10 cellular contexts compared by ENCODE assay signal in the genomic region with DNA sequence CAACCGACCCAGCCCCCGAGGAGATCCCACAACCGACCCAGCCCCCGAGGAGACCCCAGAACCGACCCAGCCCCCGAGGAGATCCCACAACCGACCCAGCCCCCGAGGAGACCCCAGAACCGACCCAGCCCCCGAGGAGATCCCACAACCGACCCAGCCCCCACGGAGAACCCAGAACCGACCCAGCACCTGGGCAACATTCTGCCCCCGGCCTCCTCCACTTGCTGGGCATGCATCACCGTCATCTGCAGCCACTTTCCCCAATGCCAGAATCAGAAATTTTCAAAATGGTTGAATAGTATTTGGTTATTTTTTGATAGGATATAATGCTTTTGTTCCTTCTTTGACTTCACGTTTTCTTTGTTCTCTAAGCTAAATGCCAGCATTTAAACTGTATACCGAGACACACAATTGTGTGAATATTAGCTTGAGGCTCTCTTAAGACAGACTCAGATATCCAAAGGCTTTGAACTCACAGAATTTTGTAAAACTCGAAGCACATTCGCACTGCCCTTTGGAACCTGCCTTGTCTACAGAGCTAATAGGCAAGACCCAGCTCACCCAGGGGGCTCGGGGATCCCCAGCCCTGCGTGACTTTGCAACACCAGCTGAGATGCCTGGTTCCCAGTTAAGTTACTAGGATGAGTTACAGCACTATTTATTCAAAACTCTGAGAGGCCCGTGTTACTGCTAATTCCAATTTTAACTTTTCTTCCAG. TPM values are rescaled to one million over a fixed set of nuclear protein-coding genes. Genes with fewer than 3 reads are reported as not detected.
DNase-seq lines count a peak whose midpoint lies in the region; ATAC-seq and TF ChIP-seq lines count a peak whose summit lies in the region.
"Had no signal": no experiment of that assay in that cellular context is flagged by ENCODE, and none has a peak within 500 bp of the region (broad histone marks: within the 10 kb centered on the region; RNA-seq: fewer than 3 reads in every experiment).

No MANE protein-coding gene starts in this region.

- no peaks in the 10 kb centered on the region for H3K9me3 ChIP-seq in MM.1S (replicated peaks; ENCODE audit: insufficient read depth, low read length)
- no peaks in the 10 kb centered on the region for H3K9me3 ChIP-seq in neuronal stem cell (replicated peaks in 1 of 2; ENCODE audit: control insufficient read depth in 2 of 2, insufficient read depth in 1 of 2, low read depth in 1 of 2, low read length in 2 of 2)
- no peaks in the 10 kb centered on the region for H3K9me3 ChIP-seq in left lung

- no peak for DNase-seq in T-helper 1 cell
- no peak for DNase-seq in MM.1S
- DNase-seq in neuronal stem cell (ENCODE audit: low spot score), result no peak
- DNase-seq in left lung, result no peak
- no peak for DNase-seq in left colon
- DNase-seq: NCI-H1436 had no signal

- no peak overlapping the region for H2BK120ac ChIP-seq in neuronal stem cell (ENCODE audit: low read depth, low read length)

- no peak for TF ChIP-seq CTCF in MM.1S (IDR thresholded peaks at IDR 0.05; ENCODE audit: low read length)
- no peak for TF ChIP-seq CTCF in left lung (IDR thresholded peaks at IDR 0.05)

- H2AK5ac ChIP-seq in neuronal stem cell (ENCODE audit: low read depth, low read length), result peak overlapping the region; percentile 51

- H3K23ac ChIP-seq in neuronal stem cell (ENCODE audit: low read depth, low read length, poor library complexity), result peak overlapping the region; percentile 56

- H3K27ac Mint-ChIP-seq in T-helper 1 cell treated with Interleukin-12 subunit alpha and Interleukin-12 subunit beta and Interleukin-4 antibody, amounts not matched to agents 30 μg/mL and 1 μg/mL, for 36 hours, result peak overlapping the region; percentile 86

- peaks cover 13% of the 10 kb centered on the region for H3F3A ChIP-seq in MM.1S (ENCODE audit: insufficient read depth, low read length)

- no peak overlapping the region for H2BK12ac ChIP-seq in neuronal stem cell (ENCODE audit: low read length)

- peaks cover 15% of the 10 kb centered on the region for H3K36me3 Mint-ChIP-seq in T-helper 1 cell treated with Interleukin-12 subunit alpha and Interleukin-12 subunit beta and Interleukin-4 antibody, amounts not matched to agents 30 μg/mL and 1 μg/mL, for 36 hours (ENCODE audit: low read depth)

- H3K4me1 Mint-ChIP-seq in T-helper 1 cell treated with Interleukin-12 subunit alpha and Interleukin-12 subunit beta and Interleukin-4 antibody, amounts not matched to agents 30 μg/mL and 1 μg/mL, for 36 hours (ENCODE audit: low read depth), result peaks cover 68% of the 10 kb centered on the region

- no peaks in the 10 kb centered on the region for H3K79me1 ChIP-seq in neuronal stem cell (ENCODE audit: low read depth, low read length)

- peak; percentile 46 for ATAC-seq in HG02759 (IDR thresholded peaks at IDR 0.05; ENCODE audit: unreplicated experiment)
- no peak for ATAC-seq in left lung
- ATAC-seq in GM18517 (IDR thresholded peaks at IDR 0.05; ENCODE audit: unreplicated experiment), result no peak
- ATAC-seq in left colon, result no peak

- H3K79me2 ChIP-seq in MM.1S (ENCODE audit: low read length), result no peaks in the 10 kb centered on the region

- H4K20me1 ChIP-seq in MM.1S (ENCODE audit: insufficient read depth, low read length), result no peaks in the 10 kb centered on the region

- H3K9me3 Mint-ChIP-seq in T-helper 1 cell treated with Interleukin-12 subunit alpha and Interleukin-12 subunit beta and Interleukin-4 antibody, amounts not matched to agents 30 μg/mL and 1 μg/mL, for 36 hours, result no peaks in the 10 kb centered on the region

- no peaks in the 10 kb centered on the region for H3K27me3 Mint-ChIP-seq in T-helper 1 cell treated with Interleukin-12 subunit alpha and Interleukin-12 subunit beta and Interleukin-4 antibody, amounts not matched to agents 30 μg/mL and 1 μg/mL, for 36 hours (ENCODE audit: low read depth)

- no peak overlapping the region for H2BK15ac ChIP-seq in neuronal stem cell (ENCODE audit: low read length)

- H3K4me3 ChIP-seq in MM.1S (ENCODE audit: low read length) (peak overlapping the region; percentile 3; the same call in 1 of the 2 replicates), neuronal stem cell (ENCODE audit: low read length in 2 of 2) (no peak overlapping the region), left lung (no peak overlapping the region)

- intact Hi-C loops in left lung (cut with DNase I), result no loop called here
- intact Hi-C loops in left colon (cut with DNase I, micrococcal nuclease), result no loop called here

- H3K4me3 Mint-ChIP-seq in T-helper 1 cell treated with Interleukin-12 subunit alpha and Interleukin-12 subunit beta and Interleukin-4 antibody, amounts not matched to agents 30 μg/mL and 1 μg/mL, for 36 hours, result peak overlapping the region; percentile 50

- H3K4me1 ChIP-seq in MM.1S (ENCODE audit: low read length) (peaks cover 34% of the 10 kb centered on the region), neuronal stem cell (ENCODE audit: control insufficient read depth in 2 of 2, insufficient read depth in 1 of 2, low read depth in 1 of 2, low read length in 2 of 2) (peaks cover 5 to 8% of the 10 kb centered on the region in 2 donors), left lung (peaks cover 2 to 27% of the 10 kb centered on the region in 2 donors)

- H3K4ac ChIP-seq in neuronal stem cell (ENCODE audit: low read length), result no peak overlapping the region

- H3K27me3 ChIP-seq in MM.1S (replicated peaks; ENCODE audit: insufficient read depth, low read length) (no peaks in the 10 kb centered on the region), neuronal stem cell (ENCODE audit: control insufficient read depth in 3 of 3, insufficient read depth in 3 of 3, low read depth in 1 of 3, low read length in 3 of 3) (no peaks in the 10 kb centered on the region), left lung (no peaks in the 10 kb centered on the region)

- no peaks in the 10 kb centered on the region for H3K36me3 ChIP-seq in MM.1S (replicated peaks; ENCODE audit: insufficient read depth, low read length)
- no peaks in the 10 kb centered on the region for H3K36me3 ChIP-seq in neuronal stem cell (replicated peaks in 1 of 2; ENCODE audit: control insufficient read depth in 2 of 2, insufficient read depth in 2 of 2, low read length in 2 of 2)
- H3K36me3 ChIP-seq in left lung, result no peaks in the 10 kb centered on the region

- no peak overlapping the region for H3K14ac ChIP-seq in neuronal stem cell (ENCODE audit: low read length)

- H3K18ac ChIP-seq in neuronal stem cell (ENCODE audit: low read length), result peak overlapping the region; percentile 35

- no peak overlapping the region for H4K91ac ChIP-seq in neuronal stem cell (ENCODE audit: low read depth, low read length, poor library complexity)

- no peak overlapping the region for H2BK5ac ChIP-seq in neuronal stem cell (ENCODE audit: low read length)

- peak overlapping the region; percentile 52 for H3K4me2 ChIP-seq in MM.1S (ENCODE audit: low read depth, low read length)
- no peak overlapping the region for H3K4me2 ChIP-seq in neuronal stem cell (ENCODE audit: insufficient read depth, low read length, poor library complexity, severe bottlenecking)

- H3K27ac ChIP-seq in MM.1S (ENCODE audit: low read length), result peak overlapping the region; percentile 92
- H3K27ac ChIP-seq in neuronal stem cell (replicated peaks; ENCODE audit: low read length), result no peak overlapping the region
- H3K27ac ChIP-seq in left lung, result no peak overlapping the region

- H4K8ac ChIP-seq in neuronal stem cell (ENCODE audit: low read depth, low read length), result no peak overlapping the region

- H2AFZ ChIP-seq in MM.1S (ENCODE audit: low read length) (peak overlapping the region; percentile 29), neuronal stem cell (ENCODE audit: low read length) (no peak overlapping the region)

- H3K9ac ChIP-seq in MM.1S (ENCODE audit: low read length) (peak overlapping the region; percentile 55), neuronal stem cell (ENCODE audit: low read depth, low read length, poor library complexity) (no peak overlapping the region)

- WGBS in neuronal stem cell (ENCODE audit: extremely low coverage in 2 of 2, insufficient read length in 2 of 2, insufficient replicate concordance in 1 of 2), 2 donors, result no CpG with 5 or more reads among the region's 22 CpGs

- no peaks in the 10 kb centered on the region for H3K9me2 ChIP-seq in MM.1S (replicated peaks; ENCODE audit: insufficient read depth, low read length)

RNA-seq across cellular contexts. Expression of gene RASA3, which starts 15.5 kb away (rescaled TPM):
- polyA plus RNA-seq in neuronal stem cell (2013, experiment 1 of 2), result 9.5 TPM
- polyA plus RNA-seq in neuronal stem cell (2013, experiment 2 of 2), result 8.9 TPM
- total RNA-seq in left lung (10 to 100 TPM; 14.5 to 22.2 TPM), left colon (1 to 10 TPM; 6.5 to 9.0 TPM)

RNA-seq across cellular contexts. Expression of gene CFAP97D2, which starts 31.1 kb away (rescaled TPM):
- polyA plus RNA-seq in neuronal stem cell (2013, experiment 1 of 2), result 0.22 TPM
- 0.11 TPM for polyA plus RNA-seq in neuronal stem cell (2013, experiment 2 of 2)
- 1 to 10 TPM in 1 of 2 donors, not detected in 1; 1.5 TPM for total RNA-seq in left lung
- total RNA-seq in left colon, result not detected
- total RNA-seq: dermis microvascular lymphatic vessel endothelial cell had no signal
